ENCODE assay signal across 32 cellular contexts in genomic region chr3:81544385-81544784, GRCh38.
DNase-seq lines count a peak whose midpoint lies in the region; ATAC-seq and TF ChIP-seq lines count a peak whose summit lies in the region.
"Had no signal": no experiment of that assay in that cellular context is flagged by ENCODE, and none has a peak within 500 bp of the region (broad histone marks: within the 10 kb centered on the region; RNA-seq: fewer than 3 reads in every experiment).

No MANE protein-coding gene starts in this region.

- H3K27me3 ChIP-seq in GM23248 (replicated peaks; ENCODE audit: insufficient read depth) = no peaks in the 10 kb centered on the region
- no peaks in the 10 kb centered on the region for H3K27me3 ChIP-seq in trophoblast cell (ENCODE audit: insufficient read depth, low read length)
- no peaks in the 10 kb centered on the region for H3K27me3 ChIP-seq in PC-9 (ENCODE audit: insufficient read depth, low read depth)
- H3K27me3 ChIP-seq: gastroesophageal sphincter, ovary, stomach, tibial artery had no signal

- no peak overlapping the region for H3K4me2 ChIP-seq in GM23248 (ENCODE audit: unreplicated experiment)
- H3K4me2 ChIP-seq in trophoblast cell (ENCODE audit: low read length) = no peak overlapping the region
- no peak overlapping the region for H3K4me2 ChIP-seq in PC-9
- H3K4me2 ChIP-seq: smooth muscle cell had no signal

- no peak overlapping the region for H2AK5ac ChIP-seq in trophoblast cell (ENCODE audit: low read length)

- no TSS peak for BruUV-seq in PC-9 (replicated peaks; lab: Mats Ljungman, UMichigan)

- H3K4me3 ChIP-seq in GM12865 (ENCODE audit: low read depth, low read length) (no peak overlapping the region), GM23248 (no peak overlapping the region), trophoblast cell (ENCODE audit: low read depth, low read length) (no peak overlapping the region), PC-9 (no peak overlapping the region)
- H3K4me3 ChIP-seq: gastroesophageal sphincter, ovary, smooth muscle cell, stomach, tibial artery had no signal

- intact Hi-C loops in Right ventricle myocardium superior (cut with DNase I) = no loop called here
- intact Hi-C loops in PC-9 (cut with micrococcal nuclease; ENCODE audit: unreplicated experiment) = no loop called here

- H3K9me2 ChIP-seq in GM23248 (ENCODE audit: insufficient read depth) (no peaks in the 10 kb centered on the region), PC-9 (ENCODE audit: insufficient read depth) (no peaks in the 10 kb centered on the region)

- no peak overlapping the region for H4K12ac ChIP-seq in trophoblast cell (ENCODE audit: low read depth, low read length)

- H3K9me3 ChIP-seq in GM23248 (ENCODE audit: low read depth) (no peaks in the 10 kb centered on the region), trophoblast cell (ENCODE audit: insufficient read depth, low read depth, low read length) (no peaks in the 10 kb centered on the region), PC-9 (ENCODE audit: insufficient read depth, low read depth) (no peaks in the 10 kb centered on the region)
- H3K9me3 ChIP-seq: gastroesophageal sphincter, ovary, tibial artery had no signal

- H3K4ac ChIP-seq in trophoblast cell (ENCODE audit: low read depth, low read length) = no peak overlapping the region

- H3K27ac ChIP-seq in GM23248 (no peak overlapping the region), trophoblast cell (ENCODE audit: low read depth, low read length) (no peak overlapping the region), PC-9 (no peak overlapping the region)
- H3K27ac ChIP-seq: gastroesophageal sphincter, ovary, stomach, tibial artery had no signal

- H2BK5ac ChIP-seq in trophoblast cell (ENCODE audit: low read depth, low read length, poor library complexity) = no peak overlapping the region

- 0 out of 2 replicates have a peak, but pooled peaks cover 8% of the 10 kb centered on the region for H3K36me3 ChIP-seq in GM23248 (ENCODE audit: low read depth)
- no peaks in the 10 kb centered on the region for H3K36me3 ChIP-seq in trophoblast cell (ENCODE audit: control insufficient read depth in 1 of 2, insufficient read depth in 2 of 2, low read length in 2 of 2)
- no peaks in the 10 kb centered on the region for H3K36me3 ChIP-seq in PC-9 (ENCODE audit: low read depth)
- H3K36me3 ChIP-seq: ovary, tibial artery had no signal

- H4K8ac ChIP-seq in trophoblast cell (ENCODE audit: low read depth, low read length) = no peak overlapping the region

- WGBS in GM23248 (ENCODE audit: low coverage in 1 of 2, low lambda C conversion rate in 2 of 2, missing lambda C conversion rate in 2 of 2), 2 experiments = 97 to 99% methylated on average over 4 of the region's 4 CpGs
- WGBS in trophoblast cell (ENCODE audit: extremely low coverage, insufficient coverage, insufficient read length) = no CpG with 5 or more reads among the region's 4 CpGs

- H3F3A ChIP-seq in GM23248 (ENCODE audit: insufficient read depth) = peaks cover 23% of the 10 kb centered on the region
- no peaks in the 10 kb centered on the region for H3F3A ChIP-seq in PC-9 (ENCODE audit: insufficient read depth, low read depth)

- no peak overlapping the region for H3K18ac ChIP-seq in trophoblast cell (ENCODE audit: low read length)

- POLR2A ChIA-PET in PC-9 (lab: Charles Lee; ENCODE audit: unreplicated experiment) = no interaction called here

- no peak overlapping the region for H4K91ac ChIP-seq in trophoblast cell (ENCODE audit: low read depth, low read length)

- H3K79me1 ChIP-seq in trophoblast cell (ENCODE audit: low read length) = no peaks in the 10 kb centered on the region

- H4K20me1 ChIP-seq in GM23248 (ENCODE audit: insufficient read depth) (no peaks in the 10 kb centered on the region), PC-9 (ENCODE audit: insufficient read depth) (no peaks in the 10 kb centered on the region)

- H2BK120ac ChIP-seq in trophoblast cell (ENCODE audit: insufficient read depth, low read length, poor library complexity) = no peak overlapping the region

- TF ChIP-seq CTCF in GM12865 (IDR thresholded peaks at IDR 0.05; ENCODE audit: insufficient read depth, low read depth, low read length, missing control alignments) (no peak), PC-9 (conservative IDR thresholded peaks at IDR 0.05) (no peak)

- no peak overlapping the region for H2BK12ac ChIP-seq in trophoblast cell (ENCODE audit: low read length)

- ATAC-seq in GM19043 (IDR thresholded peaks at IDR 0.05; ENCODE audit: low read depth, unreplicated experiment) (peak; percentile 74), HG02798 (IDR thresholded peaks at IDR 0.05; ENCODE audit: poor library complexity, unreplicated experiment) (peak; percentile 49), Right ventricle myocardium superior (ENCODE audit: poor library complexity) (no peak)
- ATAC-seq: CD8-positive, alpha-beta T cell; gastroesophageal sphincter; HCT116; left cardiac atrium had no signal

- H3K79me2 ChIP-seq in GM23248 (ENCODE audit: insufficient read depth) (0 out of 2 replicates have a peak, but pooled peaks cover 9% of the 10 kb centered on the region), trophoblast cell (ENCODE audit: control insufficient read depth, insufficient read depth, low read length, poor library complexity) (no peaks in the 10 kb centered on the region), PC-9 (ENCODE audit: low read depth) (no peaks in the 10 kb centered on the region)

- H3K23ac ChIP-seq in trophoblast cell (ENCODE audit: low read length) = no peak overlapping the region

- CTCF ChIA-PET in PC-9 (lab: Charles Lee) = no interaction called here

- H3K9ac ChIP-seq in GM23248 (no peak overlapping the region), trophoblast cell (ENCODE audit: low read length) (no peak overlapping the region)

- H3K14ac ChIP-seq in trophoblast cell (ENCODE audit: low read length) = no peak overlapping the region

- peaks cover 4% of the 10 kb centered on the region for H3K4me1 ChIP-seq in GM23248 (ENCODE audit: insufficient read depth)
- no peaks in the 10 kb centered on the region for H3K4me1 ChIP-seq in trophoblast cell (ENCODE audit: control insufficient read depth in 1 of 2, insufficient read depth in 2 of 2, low read length in 2 of 2)
- no peaks in the 10 kb centered on the region for H3K4me1 ChIP-seq in PC-9 (replicated peaks; ENCODE audit: insufficient read depth)
- H3K4me1 ChIP-seq: gastroesophageal sphincter, stomach had no signal

- H2AFZ ChIP-seq in GM23248 (no peak overlapping the region), trophoblast cell (ENCODE audit: insufficient read depth, low read length, poor library complexity) (no peak overlapping the region), PC-9 (no peak overlapping the region)

- DNase-seq in GM12865 (ENCODE audit: low read depth) (peak; percentile 1), MV-4-11 (lab: John Stamatoyannopoulos, UW) (peak; percentile 16), GM23248 (no peak), trophoblast cell (no peak), Right ventricle myocardium superior (no peak), PC-9 (no peak)
- DNase-seq: activated CD4-positive, alpha-beta T cell treated with anti-CD3 and anti-CD28 coated beads for 4 hours; activated CD8-positive, alpha-beta memory T cell treated with anti-CD3 and anti-CD28 coated beads for 24 hours; activated gamma-delta T cell treated with Interleukin-2 at 50 U/mL for 16 hours; activated T-cell treated with anti-CD3 and anti-CD28 coated beads, Interleukin-2, amount 50 U/mL, for 1 hour; caudate nucleus; CD8-positive, alpha-beta T cell; hippocampal formation; KG1; left cardiac atrium; mammary epithelial cell; MM.1S; NCI-H1436; NCI-H2081 treated with DMSO at 0.1 percent for 48 hours; NCI-H226; NCI-H774; nephron progenitor cell; ovary; retina; stimulated activated CD4-positive, alpha-beta T cell treated with anti-CD3 and anti-CD28 coated beads, Interleukin-1b, Interleukin-23, amount 100 ng/mL, for 48 hours; stomach; tibial artery had no signal

- in situ Hi-C loops in GM23248 (cut with MboI) = no loop called here

Comparison
In these comparisons a context has a peak if more than half of its experiments do, and no peak if none do; other contexts are left out.
1. DNase-seq: peak in GM12865 (single experiment) and MV-4-11 (single experiment); none in GM23248 (single experiment), trophoblast cell (0 of 2), Right ventricle myocardium superior (single experiment) and PC-9 (0 of 2).